Comparison of ENCODE assay signal across 20 cellular contexts in genomic region chr1:61058477-61059245, GRCh38. TPM values are rescaled to one million over a fixed set of nuclear protein-coding genes. Genes with fewer than 3 reads are reported as not detected.
DNase-seq lines count a peak whose midpoint lies in the region; ATAC-seq and TF ChIP-seq lines count a peak whose summit lies in the region.
"Had no signal": no experiment of that assay in that cellular context is flagged by ENCODE, and none has a peak within 500 bp of the region (broad histone marks: within the 10 kb centered on the region; RNA-seq: fewer than 3 reads in every experiment).

No MANE protein-coding gene starts in this region.

- peak overlapping the region; percentile 6 for H3K4me3 Mint-ChIP-seq in mesothelial cell of epicardium

- no peaks in the 10 kb centered on the region for H3K9me3 ChIP-seq in left ventricle myocardium inferior (replicated peaks)
- H3K9me3 ChIP-seq: ovary, upper lobe of left lung had no signal

- DNase-seq in ELR (ENCODE audit: low read depth) (peak; percentile 26), MV-4-11 (lab: John Stamatoyannopoulos, UW) (peak; percentile 64), choroid plexus epithelial cell (ENCODE audit: low read depth) (peak; percentile 41), mesothelial cell of epicardium (ENCODE audit: low spot score in 2 of 2, unreplicated experiment in 2 of 2) (no peak), left ventricle myocardium inferior (no peak), SHP77 treated with DMSO at 0.1 percent for 48 hours (lab: John Stamatoyannopoulos, UW) (no peak), DMS53 treated with DMSO at 0.1 percent for 48 hours (lab: John Stamatoyannopoulos, UW; ENCODE audit: unreplicated experiment) (no peak)
- DNase-seq: activated CD4-positive, alpha-beta T cell treated with anti-CD3 and anti-CD28 coated beads for 48 hours; activated naive CD8-positive, alpha-beta T cell treated with anti-CD3 and anti-CD28 coated beads, Interleukin-2, amount 10 ng/mL, durations not matched to agents 7 days and 5 days; activated T-cell treated with anti-CD3 and anti-CD28 coated beads, Interleukin-2, amount 50 U/mL, for 1 hour; cerebellar nuclear complex; H7; left cardiac atrium; NCI-H187; stimulated activated naive CD4-positive, alpha-beta T cell treated with Interleukin-2 at 50 U/mL for 16 hours; upper lobe of left lung had no signal

- H3K4me1 ChIP-seq in left ventricle myocardium inferior, result peaks cover 40% of the 10 kb centered on the region

- H3K4me3 ChIP-seq in choroid plexus epithelial cell (ENCODE audit: low read depth, low read length), result no peak overlapping the region
- H3K4me3 ChIP-seq in left ventricle myocardium inferior, result no peak overlapping the region
- H3K4me3 ChIP-seq: ovary had no signal

- intact Hi-C loops in left ventricle myocardium inferior (cut with micrococcal nuclease), result loop anchor here (5.0 to 10.0 kb wide), 2 partner anchors 126 to 279 kb away; no protein-coding TSS in a partner anchor

- H3K4me1 Mint-ChIP-seq in mesothelial cell of epicardium, result peaks cover 42% of the 10 kb centered on the region

- H3K27ac Mint-ChIP-seq in mesothelial cell of epicardium, result peak overlapping the region; percentile 61
- H3K27ac Mint-ChIP-seq: activated naive CD8-positive, alpha-beta T cell treated with anti-CD3 and anti-CD28 coated beads, Interleukin-2, amount 10 ng/mL, durations not matched to agents 7 days and 5 days; T-helper 2 cell treated with Interferon-gamma antibody and Interleukin-4, amounts not matched to agents 5 μg/mL and 100 μg/mL, for 36 hours had no signal

- H3K36me3 ChIP-seq in left ventricle myocardium inferior, result no peaks in the 10 kb centered on the region
- H3K36me3 ChIP-seq: ovary, upper lobe of left lung had no signal

- H3K27me3 Mint-ChIP-seq in mesothelial cell of epicardium (ENCODE audit: low read depth), result no peaks in the 10 kb centered on the region

- ATAC-seq in HG02759 (IDR thresholded peaks at IDR 0.05; ENCODE audit: unreplicated experiment), result no peak
- ATAC-seq: Right ventricle myocardium inferior had no signal

- H3K36me3 Mint-ChIP-seq in mesothelial cell of epicardium, result no peaks in the 10 kb centered on the region
- H3K36me3 Mint-ChIP-seq: activated naive CD8-positive, alpha-beta T cell treated with anti-CD3 and anti-CD28 coated beads, Interleukin-2, amount 10 ng/mL, durations not matched to agents 7 days and 5 days had no signal

- H3K27ac ChIP-seq in left ventricle myocardium inferior (replicated peaks), result no peak overlapping the region
- H3K27ac ChIP-seq: ovary had no signal

- TF ChIP-seq CTCF in choroid plexus epithelial cell (conservative IDR thresholded peaks at IDR 0.05; ENCODE audit: low read depth, low read length), result no peak
- no peak for TF ChIP-seq CTCF in mesothelial cell of epicardium (IDR thresholded peaks at IDR 0.05; ENCODE audit: unreplicated experiment)
- no peak for TF ChIP-seq CTCF in left ventricle myocardium inferior (IDR thresholded peaks at IDR 0.05; ENCODE audit: borderline replicate concordance)

- H3K9me3 Mint-ChIP-seq in mesothelial cell of epicardium, result no peaks in the 10 kb centered on the region
- H3K9me3 Mint-ChIP-seq: activated naive CD8-positive, alpha-beta T cell treated with anti-CD3 and anti-CD28 coated beads, Interleukin-2, amount 10 ng/mL, durations not matched to agents 7 days and 5 days; T-helper 2 cell treated with Interferon-gamma antibody and Interleukin-4, amounts not matched to agents 5 μg/mL and 100 μg/mL, for 36 hours had no signal

- no peaks in the 10 kb centered on the region for H3K27me3 ChIP-seq in left ventricle myocardium inferior (ENCODE audit: low read depth)
- H3K27me3 ChIP-seq: ovary, upper lobe of left lung had no signal

RNA-seq across cellular contexts. Expression of gene NFIA, which starts 23.7 kb away (rescaled TPM):
- total RNA-seq in mesothelial cell of epicardium, result 152 to 163 TPM (median 162 TPM) in 3 replicates
- total RNA-seq in left ventricle myocardium inferior, result 90.2 TPM

Comparison
In these comparisons a context has a peak if more than half of its experiments do, and no peak if none do; other contexts are left out.
1. DNase-seq: peak in ELR (single experiment), MV-4-11 (single experiment) and choroid plexus epithelial cell (single experiment); none in mesothelial cell of epicardium (0 of 2), left ventricle myocardium inferior (single experiment), SHP77 treated with DMSO at 0.1 percent for 48 hours (single experiment) and DMS53 treated with DMSO at 0.1 percent for 48 hours (single experiment).